ENCODE assay signal across 28 cellular contexts in genomic region chr16:84854759-84855158, GRCh38. TPM values are rescaled to one million over a fixed set of nuclear protein-coding genes. Genes with fewer than 3 reads are reported as not detected.
DNase-seq lines count a peak whose midpoint lies in the region; TF ChIP-seq lines count a peak whose summit lies in the region.
"Had no signal": no experiment of that assay in that cellular context is flagged by ENCODE, and none has a peak within 500 bp of the region (broad histone marks: within the 10 kb centered on the region; RNA-seq: fewer than 3 reads in every experiment).

No MANE protein-coding gene starts in this region.

- H3K4me1 ChIP-seq in CD8-positive, alpha-beta memory T cell (ENCODE audit: insufficient read depth, low read length), result no peaks in the 10 kb centered on the region
- no peaks in the 10 kb centered on the region for H3K4me1 ChIP-seq in effector memory CD4-positive, alpha-beta T cell (ENCODE audit: control insufficient read depth, insufficient read depth, low read length, poor library complexity, severe bottlenecking)
- H3K4me1 ChIP-seq: right atrium auricular region had no signal

- no peak overlapping the region for H3K4me3 Mint-ChIP-seq in CD8-positive, alpha-beta memory T cell
- H3K4me3 Mint-ChIP-seq: activated naive CD4-positive, alpha-beta T cell treated with anti-CD3 and anti-CD28 coated beads, Interleukin-2, amount 10 ng/mL, durations not matched to agents 7 days and 5 days; HFFc6; naive thymus-derived CD8-positive, alpha-beta T cell; stimulated activated naive CD8-positive, alpha-beta T cell treated with anti-CD3 and anti-CD28 coated beads, Interleukin-15, Interleukin-2, amounts not matched to agents 100 ng/mL and 50 ng/mL, for 24 hours; T-helper 17 cell had no signal

- no peaks in the 10 kb centered on the region for H3K36me3 Mint-ChIP-seq in CD8-positive, alpha-beta memory T cell
- H3K36me3 Mint-ChIP-seq: activated naive CD4-positive, alpha-beta T cell treated with anti-CD3 and anti-CD28 coated beads, Interleukin-2, amount 10 ng/mL, durations not matched to agents 7 days and 5 days had no signal

- H3K9me3 ChIP-seq in CD8-positive, alpha-beta memory T cell (ENCODE audit: low read length), result no peaks in the 10 kb centered on the region
- no peaks in the 10 kb centered on the region for H3K9me3 ChIP-seq in effector memory CD4-positive, alpha-beta T cell (ENCODE audit: control insufficient read depth, low read length)
- H3K9me3 ChIP-seq: thyroid gland had no signal

- H3K36me3 ChIP-seq in CD8-positive, alpha-beta memory T cell (ENCODE audit: insufficient read depth, low read length), result no peaks in the 10 kb centered on the region
- H3K36me3 ChIP-seq in effector memory CD4-positive, alpha-beta T cell (ENCODE audit: control insufficient read depth, insufficient read depth, low read length), result no peaks in the 10 kb centered on the region
- H3K36me3 ChIP-seq: ovary, SJSA1, thyroid gland had no signal

- H3K9me3 Mint-ChIP-seq in CD8-positive, alpha-beta memory T cell, result peaks cover 0 to 6% (median 4%) of the 10 kb centered on the region in 5 donors

- peaks cover 8 to 28% of the 10 kb centered on the region in 2 donors for H3K27me3 Mint-ChIP-seq in CD8-positive, alpha-beta memory T cell

- no peak overlapping the region for H3K4me3 ChIP-seq in epithelial cell of esophagus (ENCODE audit: low read length)
- H3K4me3 ChIP-seq in CD8-positive, alpha-beta memory T cell (ENCODE audit: low read length), result no peak overlapping the region
- H3K4me3 ChIP-seq in effector memory CD4-positive, alpha-beta T cell (ENCODE audit: insufficient read depth, low read depth, low read length, poor library complexity, severe bottlenecking), result no peak overlapping the region
- H3K4me3 ChIP-seq: ovary, right atrium auricular region, SJSA1, thyroid gland had no signal

- CTCF ChIA-PET in CD8-positive, alpha-beta memory T cell (lab: Charles Lee), result no interaction called here

- no peak overlapping the region for H3K27ac ChIP-seq in CD8-positive, alpha-beta memory T cell (ENCODE audit: low read depth, low read length)
- H3K27ac ChIP-seq in effector memory CD4-positive, alpha-beta T cell (ENCODE audit: insufficient read depth, low read length, poor library complexity, severe bottlenecking), result no peak overlapping the region
- H3K27ac ChIP-seq: epithelial cell of prostate, ovary, right atrium auricular region, SJSA1, thyroid gland, VCaP had no signal

- POLR2A ChIA-PET in CD8-positive, alpha-beta memory T cell (lab: Charles Lee), result no interaction called here

- DNase-seq in ELR (ENCODE audit: low read depth) (peak; percentile 62), RPMI7951 (ENCODE audit: low read depth) (peak; percentile 51), epithelial cell of esophagus (ENCODE audit: low read depth) (peak; percentile 56), renal cortical epithelial cell (ENCODE audit: low read depth) (peak; percentile 50), NCI-H1694 treated with DMSO at 0.1 percent for 48 hours (lab: John Stamatoyannopoulos, UW) (no peak)
- no peak for DNase-seq in CD8-positive, alpha-beta memory T cell
- no peak for DNase-seq in stimulated activated CD4-positive, alpha-beta T cell treated with anti-CD3 and anti-CD28 coated beads, Interleukin-15, amount 100 ng/mL, for 24 hours
- DNase-seq in effector memory CD4-positive, alpha-beta T cell, result no peak
- DNase-seq: activated CD4-positive, alpha-beta T cell treated with anti-CD3 and anti-CD28 coated beads for 48 hours; activated naive CD4-positive, alpha-beta T cell treated with anti-CD3 and anti-CD28 coated beads, Interleukin-2, amount 10 ng/mL, durations not matched to agents 7 days and 5 days; cerebellar nuclear complex; HFFc6; hippocampal formation; KBM-7; midbrain; MM.1S; naive thymus-derived CD8-positive, alpha-beta T cell; NCI-H2171 treated with DMSO at 0.1 percent for 48 hours; NCI-H524 treated with DMSO at 0.1 percent for 48 hours; ovary; stimulated activated CD4-positive, alpha-beta T cell treated with anti-CD3 and anti-CD28 coated beads, Interleukin-12 subunit alpha, Interleukin-12 subunit beta, amount 100 ng/mL, for 4 hours; T-helper 17 cell; thyroid gland had no signal

- H3K27ac Mint-ChIP-seq in CD8-positive, alpha-beta memory T cell, result no peak overlapping the region
- H3K27ac Mint-ChIP-seq: activated naive CD4-positive, alpha-beta T cell treated with anti-CD3 and anti-CD28 coated beads, Interleukin-2, amount 10 ng/mL, durations not matched to agents 7 days and 5 days; HFFc6; naive thymus-derived CD8-positive, alpha-beta T cell; stimulated activated naive CD8-positive, alpha-beta T cell treated with anti-CD3 and anti-CD28 coated beads, Interleukin-15, Interleukin-2, amounts not matched to agents 100 ng/mL and 50 ng/mL, for 24 hours; T-helper 17 cell had no signal

- H3K27me3 ChIP-seq in CD8-positive, alpha-beta memory T cell (ENCODE audit: insufficient read depth, low read length, poor library complexity, severe bottlenecking), result no peaks in the 10 kb centered on the region
- H3K27me3 ChIP-seq in effector memory CD4-positive, alpha-beta T cell (replicated peaks; ENCODE audit: control insufficient read depth, insufficient read depth, low read length, poor library complexity, severe bottlenecking), result no peaks in the 10 kb centered on the region
- H3K27me3 ChIP-seq: ovary, right atrium auricular region, SJSA1, thyroid gland had no signal

- H3K4me1 Mint-ChIP-seq in CD8-positive, alpha-beta memory T cell, result no peaks in the 10 kb centered on the region
- H3K4me1 Mint-ChIP-seq: activated naive CD4-positive, alpha-beta T cell treated with anti-CD3 and anti-CD28 coated beads, Interleukin-2, amount 10 ng/mL, durations not matched to agents 7 days and 5 days; T-helper 17 cell had no signal

- no peak for TF ChIP-seq CTCF in epithelial cell of esophagus (IDR thresholded peaks at IDR 0.05; ENCODE audit: insufficient read depth, low read depth, low read length, missing control alignments)

RNA-seq across cellular contexts. Expression of gene CRISPLD2, which starts 35.0 kb away (rescaled TPM):
- total RNA-seq in RPMI7951 (2014; rRNA removed; shearing (Covaris generic)), result 7.9 and 8.8 TPM in 2 replicates
- total RNA-seq in renal cortical epithelial cell, result 107 and 148 TPM in 2 replicates
- under 1 TPM in 1 of 2 experiments, not detected in 1; 0.04 TPM for total RNA-seq in CD8-positive, alpha-beta memory T cell
- 0.05 TPM for polyA plus RNA-seq in CD8-positive, alpha-beta memory T cell
- total RNA-seq: naive thymus-derived CD8-positive, alpha-beta T cell had no signal

Comparison
In these comparisons a context has a peak if more than half of its experiments do, and no peak if none do; other contexts are left out.
1. DNase-seq: peak in ELR (single experiment), RPMI7951 (single experiment), epithelial cell of esophagus (single experiment) and renal cortical epithelial cell (single experiment); none in CD8-positive, alpha-beta memory T cell (0 of 5), stimulated activated CD4-positive, alpha-beta T cell treated with anti-CD3 and anti-CD28 coated beads, Interleukin-15, amount 100 ng/mL, for 24 hours (single experiment), NCI-H1694 treated with DMSO at 0.1 percent for 48 hours (single experiment) and effector memory CD4-positive, alpha-beta T cell (0 of 3).
2. RNA of gene CRISPLD2, which starts 35.0 kb away (total RNA-seq): 107 to 148 TPM in renal cortical epithelial cell; 7.9 to 8.8 TPM in RPMI7951 and 0.04 TPM in CD8-positive, alpha-beta memory T cell; every median in the first group is over 10 times any median in the second.